8 cellular contexts compared by ENCODE assay signal in genomic region chr7:49852619-49853462, GRCh38.
DNase-seq lines count a peak whose midpoint lies in the region; ATAC-seq and TF ChIP-seq lines count a peak whose summit lies in the region.

No MANE protein-coding gene starts in this region.

- DNase-seq in ELF-1 (ENCODE audit: low read depth, low spot score) = peak; percentile 74
- peak; percentile 51 for DNase-seq in NCI-H748 treated with DMSO at 0.1 percent for 48 hours (lab: John Stamatoyannopoulos, UW)
- DNase-seq in astrocyte of the spinal cord (ENCODE audit: low read depth, low spot score) = peak; percentile 33
- peak; percentile 60 for DNase-seq in iPS DF 4.7 (ENCODE audit: extremely low read depth, low spot score)
- peak; percentile 13 to 22 for DNase-seq in stimulated activated naive CD8-positive, alpha-beta T cell treated with anti-CD3 and anti-CD28 coated beads, Interleukin-15, amount 100 ng/mL, for 72 hours
- DNase-seq in NCI-H2029 treated with DMSO at 0.1 percent for 48 hours (lab: John Stamatoyannopoulos, UW) = no peak

- peaks cover 2% of the 10 kb centered on the region for H3K27me3 Mint-ChIP-seq in stimulated activated naive CD8-positive, alpha-beta T cell treated with anti-CD3 and anti-CD28 coated beads, Interleukin-15, amount 100 ng/mL, for 72 hours

- ATAC-seq in GM19455 (IDR thresholded peaks at IDR 0.05; ENCODE audit: unreplicated experiment) = peak; percentile 78
- ATAC-seq in HG03442 (IDR thresholded peaks at IDR 0.05; ENCODE audit: unreplicated experiment) = peak; percentile 90
- peak; percentile 37 for ATAC-seq in stimulated activated naive CD8-positive, alpha-beta T cell treated with anti-CD3 and anti-CD28 coated beads, Interleukin-15, amount 100 ng/mL, for 72 hours

- TF ChIP-seq CTCF in astrocyte of the spinal cord (IDR thresholded peaks at IDR 0.05; ENCODE audit: low read depth, low read length) = peak; percentile 65

- H3K4me1 Mint-ChIP-seq in stimulated activated naive CD8-positive, alpha-beta T cell treated with anti-CD3 and anti-CD28 coated beads, Interleukin-15, amount 100 ng/mL, for 72 hours = no peaks in the 10 kb centered on the region

- peak overlapping the region in 1 of 2 donors; percentile 68 for H3K27ac Mint-ChIP-seq in stimulated activated naive CD8-positive, alpha-beta T cell treated with anti-CD3 and anti-CD28 coated beads, Interleukin-15, amount 100 ng/mL, for 72 hours

- H3K9me3 Mint-ChIP-seq in stimulated activated naive CD8-positive, alpha-beta T cell treated with anti-CD3 and anti-CD28 coated beads, Interleukin-15, amount 100 ng/mL, for 72 hours = no peaks in the 10 kb centered on the region

- no peak overlapping the region for H3K4me3 Mint-ChIP-seq in stimulated activated naive CD8-positive, alpha-beta T cell treated with anti-CD3 and anti-CD28 coated beads, Interleukin-15, amount 100 ng/mL, for 72 hours

- no peak overlapping the region for H3K4me3 ChIP-seq in astrocyte of the spinal cord (ENCODE audit: low read depth, low read length)

- in situ Hi-C loops in astrocyte of the spinal cord (cut with HindIII; ENCODE audit: low sequenced_read_pairs) = no loop called here

Comparison
In these comparisons a context has a peak if more than half of its experiments do, and no peak if none do; other contexts are left out.
1. ATAC-seq: peak in every context shown above with its lines; median percentile 90 in HG03442; 78 in GM19455; 37 in stimulated activated naive CD8-positive, alpha-beta T cell treated with anti-CD3 and anti-CD28 coated beads, Interleukin-15, amount 100 ng/mL, for 72 hours.